Comparison of ENCODE assay signal across 16 cellular contexts in genomic region chr1:51000651-51001050, GRCh38.
DNase-seq lines count a peak whose midpoint lies in the region; ATAC-seq lines count a peak whose summit lies in the region.
"Had no signal": no experiment of that assay in that cellular context is flagged by ENCODE, and none has a peak within 500 bp of the region (broad histone marks: within the 10 kb centered on the region; RNA-seq: fewer than 3 reads in every experiment).

No MANE protein-coding gene starts in this region.

- DNase-seq in NAMALWA (ENCODE audit: low spot score) (peak; percentile 73), NCI-H1436 treated with DMSO at 0.1 percent for 48 hours (lab: John Stamatoyannopoulos, UW) (no peak), NCI-H748 (lab: John Stamatoyannopoulos, UW; ENCODE audit: unreplicated experiment) (no peak)
- DNase-seq: lower lobe of right lung, MG63, NCI-H2029 treated with DMSO at 0.1 percent for 48 hours, NCI-H510A, OCI-M1 had no signal

- ATAC-seq in GM18498 (IDR thresholded peaks at IDR 0.05; ENCODE audit: unreplicated experiment): peak; percentile 32
- ATAC-seq in GM19467 (IDR thresholded peaks at IDR 0.05; ENCODE audit: unreplicated experiment): peak; percentile 27
- peak; percentile 30 for ATAC-seq in HG02840 (IDR thresholded peaks at IDR 0.05; ENCODE audit: low FRiP score, unreplicated experiment)
- no peak for ATAC-seq in HG02885 (IDR thresholded peaks at IDR 0.05; ENCODE audit: poor library complexity, unreplicated experiment)
- no peak for ATAC-seq in GM18873 (IDR thresholded peaks at IDR 0.05; ENCODE audit: low FRiP score, unreplicated experiment)
- ATAC-seq: activated CD4-positive, CD25-positive, alpha-beta regulatory T cell treated with anti-CD3 and anti-CD28 coated beads, Interleukin-2, amount 50 U/mL, for 24 hours; activated T-helper 17 cell treated with anti-CD3 and anti-CD28 coated beads, Interleukin-2, amount 50 U/mL, for 72 hours; lower lobe of right lung; sciatic nerve had no signal

Comparison
In these comparisons a context has a peak if more than half of its experiments do, and no peak if none do; other contexts are left out.
1. ATAC-seq: peak in GM18498 (single experiment), GM19467 (single experiment) and HG02840 (single experiment); none in HG02885 (single experiment) and GM18873 (single experiment).